12 cellular contexts compared by ENCODE assay signal in genomic region chr5:83510199-83510730, GRCh38. TPM values are rescaled to one million over a fixed set of nuclear protein-coding genes. Genes with fewer than 3 reads are reported as not detected.
DNase-seq lines count a peak whose midpoint lies in the region; ATAC-seq and TF ChIP-seq lines count a peak whose summit lies in the region.
"Had no signal": no experiment of that assay in that cellular context is flagged by ENCODE, and none has a peak within 500 bp of the region (broad histone marks: within the 10 kb centered on the region; RNA-seq: fewer than 3 reads in every experiment).

No MANE protein-coding gene starts in this region.

- POLR2A ChIA-PET in activated CD8-positive, alpha-beta T cell treated with anti-CD3 and anti-CD28 coated beads, Interleukin-2, amount 10 ng/mL, durations not matched to agents 7 days and 5 days (lab: Charles Lee), result no interaction called here

- CTCF ChIA-PET in activated CD8-positive, alpha-beta T cell treated with anti-CD3 and anti-CD28 coated beads, Interleukin-2, amount 10 ng/mL, durations not matched to agents 7 days and 5 days (lab: Charles Lee), result no interaction called here

- peaks cover 32% of the 10 kb centered on the region for H3K36me3 Mint-ChIP-seq in progenitor cell of endocrine pancreas (ENCODE audit: insufficient read depth)
- H3K36me3 Mint-ChIP-seq in activated CD8-positive, alpha-beta T cell treated with anti-CD3 and anti-CD28 coated beads, Interleukin-2, amount 10 ng/mL, durations not matched to agents 7 days and 5 days (ENCODE audit: low read depth), result no peaks in the 10 kb centered on the region

- H3K4me1 ChIP-seq in sigmoid colon, result peaks cover 0 to 9% (median 3%) of the 10 kb centered on the region in 4 donors
- H3K4me1 ChIP-seq: colonic mucosa had no signal

- 75 to 90% methylated on average over 1 of the region's 1 CpG for WGBS in sigmoid colon, 2 donors

- TF ChIP-seq CTCF in progenitor cell of endocrine pancreas (IDR thresholded peaks at IDR 0.05; ENCODE audit: unreplicated experiment) (no peak), sigmoid colon (IDR thresholded peaks at IDR 0.05) (no peak)

- intact Hi-C loops in sigmoid colon (cut with DNase I), result no loop called here

- H3K27me3 Mint-ChIP-seq in progenitor cell of endocrine pancreas, result no peaks in the 10 kb centered on the region
- H3K27me3 Mint-ChIP-seq in activated CD8-positive, alpha-beta T cell treated with anti-CD3 and anti-CD28 coated beads, Interleukin-2, amount 10 ng/mL, durations not matched to agents 7 days and 5 days (ENCODE audit: low read depth), result no peaks in the 10 kb centered on the region

- no peaks in the 10 kb centered on the region for H3K36me3 ChIP-seq in sigmoid colon
- H3K36me3 ChIP-seq: colonic mucosa, neutrophil had no signal

- H3K27ac ChIP-seq in sigmoid colon, result peak overlapping the region in 2 of 4 donors; percentile 52 to 57
- H3K27ac ChIP-seq: colonic mucosa, neutrophil had no signal

- H3K9me3 Mint-ChIP-seq in progenitor cell of endocrine pancreas (ENCODE audit: low read depth), result peaks cover 6% of the 10 kb centered on the region
- H3K9me3 Mint-ChIP-seq in activated CD8-positive, alpha-beta T cell treated with anti-CD3 and anti-CD28 coated beads, Interleukin-2, amount 10 ng/mL, durations not matched to agents 7 days and 5 days (ENCODE audit: insufficient read depth), result no peaks in the 10 kb centered on the region
- H3K9me3 Mint-ChIP-seq: T-helper 1 cell treated with Interleukin-12 subunit alpha and Interleukin-12 subunit beta and Interleukin-4 antibody, amounts not matched to agents 30 μg/mL and 1 μg/mL, for 36 hours had no signal

- no peak overlapping the region for H3K4me3 ChIP-seq in sigmoid colon
- H3K4me3 ChIP-seq: colonic mucosa had no signal

- no peaks in the 10 kb centered on the region for H3K9me3 ChIP-seq in sigmoid colon
- H3K9me3 ChIP-seq: colonic mucosa, neutrophil had no signal

- no peak for TF ChIP-seq POLR2A in sigmoid colon (IDR thresholded peaks at IDR 0.05)

- H3K27ac Mint-ChIP-seq in progenitor cell of endocrine pancreas, result peak overlapping the region; percentile 20
- H3K27ac Mint-ChIP-seq in activated CD8-positive, alpha-beta T cell treated with anti-CD3 and anti-CD28 coated beads, Interleukin-2, amount 10 ng/mL, durations not matched to agents 7 days and 5 days, result no peak overlapping the region
- H3K27ac Mint-ChIP-seq: T-helper 1 cell treated with Interleukin-12 subunit alpha and Interleukin-12 subunit beta and Interleukin-4 antibody, amounts not matched to agents 30 μg/mL and 1 μg/mL, for 36 hours had no signal

- DNase-seq in progenitor cell of endocrine pancreas (ENCODE audit: low spot score, unreplicated experiment) (no peak), sigmoid colon (no peak)
- DNase-seq in effector CD4-positive, alpha-beta T cell, result no peak
- no peak for DNase-seq in activated CD8-positive, alpha-beta T cell treated with anti-CD3 and anti-CD28 coated beads, Interleukin-2, amount 10 ng/mL, durations not matched to agents 7 days and 5 days
- DNase-seq: activated T-cell treated with anti-CD3 and anti-CD28 coated beads, Interleukin-2, amount 50 U/mL, for 4 hours; colonic mucosa had no signal

- ATAC-seq in GM19043 (IDR thresholded peaks at IDR 0.05; ENCODE audit: low read depth, unreplicated experiment) (peak; percentile 75), GM21825 (IDR thresholded peaks at IDR 0.05; ENCODE audit: unreplicated experiment) (peak; percentile 74), HG03520 (IDR thresholded peaks at IDR 0.05; ENCODE audit: unreplicated experiment) (peak; percentile 84)
- no peak for ATAC-seq in activated CD8-positive, alpha-beta T cell treated with anti-CD3 and anti-CD28 coated beads, Interleukin-2, amount 10 ng/mL, durations not matched to agents 7 days and 5 days
- ATAC-seq: activated T-cell treated with anti-CD3 and anti-CD28 coated beads, Interleukin-2, amount 50 U/mL, for 4 hours had no signal

- peaks cover 4% of the 10 kb centered on the region for H3K4me1 Mint-ChIP-seq in progenitor cell of endocrine pancreas (ENCODE audit: low read depth)
- peaks cover 6% of the 10 kb centered on the region for H3K4me1 Mint-ChIP-seq in activated CD8-positive, alpha-beta T cell treated with anti-CD3 and anti-CD28 coated beads, Interleukin-2, amount 10 ng/mL, durations not matched to agents 7 days and 5 days (ENCODE audit: low read depth)

- H3K4me3 Mint-ChIP-seq in progenitor cell of endocrine pancreas (ENCODE audit: low read depth), result no peak overlapping the region
- H3K4me3 Mint-ChIP-seq in activated CD8-positive, alpha-beta T cell treated with anti-CD3 and anti-CD28 coated beads, Interleukin-2, amount 10 ng/mL, durations not matched to agents 7 days and 5 days, result no peak overlapping the region
- H3K4me3 Mint-ChIP-seq: activated T-cell treated with anti-CD3 and anti-CD28 coated beads, Interleukin-2, amount 50 U/mL, for 4 hours; T-helper 1 cell treated with Interleukin-12 subunit alpha and Interleukin-12 subunit beta and Interleukin-4 antibody, amounts not matched to agents 30 μg/mL and 1 μg/mL, for 36 hours had no signal

- no peaks in the 10 kb centered on the region for H3K27me3 ChIP-seq in sigmoid colon
- H3K27me3 ChIP-seq: colonic mucosa, neutrophil had no signal

- TF ChIP-seq EP300 in sigmoid colon (IDR thresholded peaks at IDR 0.05), result no peak

RNA-seq across cellular contexts. Expression of gene VCAN, which starts 38.7 kb away (rescaled TPM):
- total RNA-seq in progenitor cell of endocrine pancreas (673 and 675 TPM in 2 replicates), sigmoid colon (100 to 1,000 TPM in 1 of 4 donors, 10 to 100 TPM in 3; 37.5 to 115 (median 56.5) TPM)
- under 1 TPM; 0.03 to 0.39 TPM for total RNA-seq in activated CD8-positive, alpha-beta T cell treated with anti-CD3 and anti-CD28 coated beads, Interleukin-2, amount 10 ng/mL, durations not matched to agents 7 days and 5 days
- 1 to 10 TPM in 2 of 3 donors, under 1 TPM in 1; 0.69 to 6.2 (median 3.0) TPM for polyA plus RNA-seq in sigmoid colon
- total RNA-seq: HT-29 had no signal

Comparison
In these comparisons a context has a peak if more than half of its experiments do, and no peak if none do; other contexts are left out.
1. RNA of gene VCAN, which starts 38.7 kb away (total RNA-seq): 673 to 675 TPM in progenitor cell of endocrine pancreas and 37.5 to 115 TPM in sigmoid colon; 0.03 to 0.39 TPM in activated CD8-positive, alpha-beta T cell treated with anti-CD3 and anti-CD28 coated beads, Interleukin-2, amount 10 ng/mL, durations not matched to agents 7 days and 5 days; every median in the first group is over 10 times any median in the second.